Comparison of ENCODE assay signal across 10 cellular contexts in the genomic region with DNA sequence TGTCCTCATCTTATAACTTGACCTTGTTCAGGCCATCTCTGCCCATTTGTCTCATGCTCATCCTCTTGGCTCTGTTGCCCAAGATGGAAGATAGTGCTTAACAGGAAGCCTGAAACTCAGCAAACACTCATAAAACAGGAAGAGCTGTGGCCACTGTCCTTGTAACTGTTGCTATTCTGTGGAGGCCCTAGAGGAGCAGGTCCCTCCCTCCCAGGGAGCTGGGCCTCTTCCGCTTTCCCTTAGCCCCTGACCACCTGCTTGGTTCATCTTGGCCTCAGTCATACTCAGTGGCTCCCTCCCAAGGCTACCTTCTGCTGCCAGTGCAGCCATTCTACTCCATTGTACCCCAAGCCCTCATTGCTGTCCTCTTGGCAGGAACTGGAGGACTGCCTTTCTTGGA. TPM values are rescaled to one million over a fixed set of nuclear protein-coding genes. Genes with fewer than 3 reads are reported as not detected.
DNase-seq lines count a peak whose midpoint lies in the region; ATAC-seq, FAIRE-seq and TF ChIP-seq lines count a peak whose summit lies in the region.
"Had no signal": no experiment of that assay in that cellular context is flagged by ENCODE, and none has a peak within 500 bp of the region (broad histone marks: within the 10 kb centered on the region; RNA-seq: fewer than 3 reads in every experiment).

No MANE protein-coding gene starts in this region.

- no peaks in the 10 kb centered on the region for H3K9me3 Mint-ChIP-seq in CD8-positive, alpha-beta T cell
- H3K9me3 Mint-ChIP-seq in activated naive CD4-positive, alpha-beta T cell treated with anti-CD3 and anti-CD28 coated beads, Interleukin-2, amount 50 U/mL, for 72 hours: no peaks in the 10 kb centered on the region
- no peaks in the 10 kb centered on the region for H3K9me3 Mint-ChIP-seq in naive B cell

- H3K4me3 ChIP-seq in CD8-positive, alpha-beta T cell (ENCODE audit: low read depth, low read length): no peak overlapping the region
- H3K4me3 ChIP-seq in LNCaP clone FGC (ENCODE audit: low read depth, low read length): peak overlapping the region; percentile 10; the same call in 1 of the 2 replicates

- ATAC-seq in CD8-positive, alpha-beta T cell: no peak
- no peak for ATAC-seq in activated naive CD4-positive, alpha-beta T cell treated with anti-CD3 and anti-CD28 coated beads, Interleukin-2, amount 50 U/mL, for 72 hours
- ATAC-seq in naive B cell (ENCODE audit: low read depth in 2 of 2): no peak
- no peak for ATAC-seq in HG02840 (IDR thresholded peaks at IDR 0.05; ENCODE audit: low FRiP score, unreplicated experiment)
- ATAC-seq in HG03521 (IDR thresholded peaks at IDR 0.05; ENCODE audit: unreplicated experiment): no peak
- ATAC-seq: esophagus mucosa had no signal

- TF ChIP-seq CTCF in CD8-positive, alpha-beta T cell (IDR thresholded peaks at IDR 0.05): no peak
- TF ChIP-seq CTCF in LNCaP clone FGC (IDR thresholded peaks at IDR 0.05; ENCODE audit: control insufficient read depth, extremely low read depth, insufficient read depth): 0 out of 2 replicates have a peak, but pooled peaks have one; percentile 8
- no peak for TF ChIP-seq CTCF in D721Med (IDR thresholded peaks at IDR 0.05; ENCODE audit: insufficient read depth, missing control alignments)

- no peak overlapping the region for H3K27ac ChIP-seq in CD8-positive, alpha-beta T cell (ENCODE audit: low read depth, low read length)

- peaks cover 73% of the 10 kb centered on the region for H3K4me1 ChIP-seq in CD8-positive, alpha-beta T cell (ENCODE audit: insufficient read depth, low read length)

- POLR2A ChIA-PET in CD8-positive, alpha-beta T cell (lab: Charles Lee): interaction anchor here (1.1 to 7.0 kb wide), 2 partner anchors 9 to 50 kb away, joined by 3 to 84 read pairs; a partner anchor contains a TSS

- peaks cover 21% of the 10 kb centered on the region for H3K36me3 Mint-ChIP-seq in CD8-positive, alpha-beta T cell
- peaks cover 17 to 65% of the 10 kb centered on the region in 2 donors for H3K36me3 Mint-ChIP-seq in activated naive CD4-positive, alpha-beta T cell treated with anti-CD3 and anti-CD28 coated beads, Interleukin-2, amount 50 U/mL, for 72 hours
- H3K36me3 Mint-ChIP-seq in naive B cell: no peaks in the 10 kb centered on the region

- no peak for FAIRE-seq in D721Med (lab: Jason Lieb, UNC)

- H3K4me1 Mint-ChIP-seq in CD8-positive, alpha-beta T cell (ENCODE audit: low read depth): peaks cover 83% of the 10 kb centered on the region
- H3K4me1 Mint-ChIP-seq in naive B cell: peaks cover 39 to 76% (median 67%) of the 10 kb centered on the region in 3 donors

- H3K9me3 ChIP-seq in CD8-positive, alpha-beta T cell (ENCODE audit: low read length): no peaks in the 10 kb centered on the region

- H3K4me3 Mint-ChIP-seq in CD8-positive, alpha-beta T cell: peak overlapping the region; percentile 57
- peak overlapping the region in 3 of 8 donors; percentile 29 to 90 (median 30) for H3K4me3 Mint-ChIP-seq in naive B cell

- no peaks in the 10 kb centered on the region for H3K27me3 ChIP-seq in CD8-positive, alpha-beta T cell (ENCODE audit: insufficient read depth, low read length)

- DNase-seq in CD8-positive, alpha-beta T cell: no peak
- DNase-seq in LNCaP clone FGC (ENCODE audit: low read depth): peak; percentile 76
- DNase-seq in activated naive CD4-positive, alpha-beta T cell treated with anti-CD3 and anti-CD28 coated beads, Interleukin-2, amount 50 U/mL, for 72 hours (ENCODE audit: low spot score in 2 of 2): no peak
- DNase-seq in naive B cell: no peak
- DNase-seq in D721Med (ENCODE audit: insufficient read length, low spot score): no peak
- no peak for DNase-seq in HT-29 (ENCODE audit: low spot score)
- DNase-seq: NCI-H774 had no signal

- no peaks in the 10 kb centered on the region for H3K27me3 Mint-ChIP-seq in CD8-positive, alpha-beta T cell (ENCODE audit: low read depth)
- no peaks in the 10 kb centered on the region for H3K27me3 Mint-ChIP-seq in naive B cell

- intact Hi-C loops in CD8-positive, alpha-beta T cell (cut with DNase I, micrococcal nuclease): no loop called here

- no peaks in the 10 kb centered on the region for H3K36me3 ChIP-seq in CD8-positive, alpha-beta T cell (ENCODE audit: insufficient read depth, low read length)

- CTCF ChIA-PET in CD8-positive, alpha-beta T cell (lab: Charles Lee): interaction anchor here (1.0 to 26.5 kb wide), 7 partner anchors 9 to 349 kb away, joined by 3 to 968 read pairs (median 5); a partner anchor contains a TSS

- H3K27ac Mint-ChIP-seq in CD8-positive, alpha-beta T cell: peak overlapping the region; percentile 91
- H3K27ac Mint-ChIP-seq in activated naive CD4-positive, alpha-beta T cell treated with anti-CD3 and anti-CD28 coated beads, Interleukin-2, amount 50 U/mL, for 72 hours: peak overlapping the region; percentile 83 to 85
- H3K27ac Mint-ChIP-seq in naive B cell: peak overlapping the region; percentile 33 to 84 (median 70)

RNA-seq across cellular contexts. Expression of a gene that starts 3.5 kb away (rescaled TPM):
- total RNA-seq in CD8-positive, alpha-beta T cell: 10 to 100 TPM; 18.3 to 18.5 TPM
- 100 to 1,000 TPM in 1 of 2 donors, 10 to 100 TPM in 1; 94.3 to 153 TPM for total RNA-seq in activated naive CD4-positive, alpha-beta T cell treated with anti-CD3 and anti-CD28 coated beads, Interleukin-2, amount 50 U/mL, for 72 hours
- polyA plus RNA-seq in naive B cell (ENCODE audit: low read depth in 6 of 6): 10 to 100 TPM; 14.6 to 26.8 (median 19.3) TPM
- total RNA-seq in HT-29 (2014; rRNA removed; shearing (Covaris generic)): 29.7 and 35.7 TPM in 2 replicates

RNA-seq across cellular contexts. Expression of a gene that starts 8.8 kb away (rescaled TPM):
- 1 to 10 TPM; 4.7 to 5.6 TPM for total RNA-seq in CD8-positive, alpha-beta T cell
- 100 to 1,000 TPM; 222 to 258 TPM for total RNA-seq in activated naive CD4-positive, alpha-beta T cell treated with anti-CD3 and anti-CD28 coated beads, Interleukin-2, amount 50 U/mL, for 72 hours
- 1 to 10 TPM in 1 of 6 donors, under 1 TPM in 3, not detected in 2; 0.34 to 1.3 (median 0.76) TPM for polyA plus RNA-seq in naive B cell (ENCODE audit: low read depth in 6 of 6)
- total RNA-seq in HT-29 (2014; rRNA removed; shearing (Covaris generic)): 0.43 and 0.73 TPM in 2 replicates

RNA-seq across cellular contexts. Expression of a gene that starts 51.1 kb away (rescaled TPM):
- total RNA-seq in CD8-positive, alpha-beta T cell: 10 to 100 TPM; 11.1 to 12.5 TPM
- 10 to 100 TPM; 69.7 to 74.6 TPM for total RNA-seq in activated naive CD4-positive, alpha-beta T cell treated with anti-CD3 and anti-CD28 coated beads, Interleukin-2, amount 50 U/mL, for 72 hours
- 10 to 100 TPM; 18.2 to 44.6 (median 32.8) TPM for polyA plus RNA-seq in naive B cell (ENCODE audit: low read depth in 6 of 6)
- total RNA-seq in HT-29 (2014; rRNA removed; shearing (Covaris generic)): 8.2 and 12.2 TPM in 2 replicates

RNA-seq across cellular contexts. Expression of a gene that starts 52.9 kb away (rescaled TPM):
- total RNA-seq in CD8-positive, alpha-beta T cell: 1 to 10 TPM; 5.4 to 5.5 TPM
- total RNA-seq in activated naive CD4-positive, alpha-beta T cell treated with anti-CD3 and anti-CD28 coated beads, Interleukin-2, amount 50 U/mL, for 72 hours: 10 to 100 TPM; 21.4 to 42.4 TPM
- polyA plus RNA-seq in naive B cell (ENCODE audit: low read depth in 6 of 6): 10 to 100 TPM in 2 of 6 donors, 1 to 10 TPM in 4; 3.6 to 11.3 (median 6.4) TPM
- 0.33 and 0.44 TPM in 2 replicates for total RNA-seq in HT-29 (2014; rRNA removed; shearing (Covaris generic))

RNA-seq across cellular contexts. Expression of a gene that starts 54.3 kb away (rescaled TPM):
- total RNA-seq in CD8-positive, alpha-beta T cell: 1 to 10 TPM; 2.8 to 3.0 TPM
- total RNA-seq in activated naive CD4-positive, alpha-beta T cell treated with anti-CD3 and anti-CD28 coated beads, Interleukin-2, amount 50 U/mL, for 72 hours: 1 to 10 TPM; 4.1 to 4.8 TPM
- under 1 TPM in 3 of 6 donors, not detected in 3; 0.03 to 0.04 (median 0.04) TPM for polyA plus RNA-seq in naive B cell (ENCODE audit: low read depth in 6 of 6)
- total RNA-seq in HT-29 (2014; rRNA removed; shearing (Covaris generic)): 0.10 TPM in 1 of 2 replicates, not detected in the other

Comparison
In these comparisons a context has a peak if more than half of its experiments do, and no peak if none do; other contexts are left out.
1. RNA of a gene that starts 8.8 kb away (total RNA-seq): 222 to 258 TPM in activated naive CD4-positive, alpha-beta T cell treated with anti-CD3 and anti-CD28 coated beads, Interleukin-2, amount 50 U/mL, for 72 hours; 4.7 to 5.6 TPM in CD8-positive, alpha-beta T cell and 0.43 to 0.73 TPM in HT-29; every median in the first group is over 10 times any median in the second.
2. Peak in every context shown above with its lines, with median percentiles within 50 percentile points of each other: H3K27ac Mint-ChIP-seq.